26 cellular contexts compared by ENCODE assay signal in the genomic region with DNA sequence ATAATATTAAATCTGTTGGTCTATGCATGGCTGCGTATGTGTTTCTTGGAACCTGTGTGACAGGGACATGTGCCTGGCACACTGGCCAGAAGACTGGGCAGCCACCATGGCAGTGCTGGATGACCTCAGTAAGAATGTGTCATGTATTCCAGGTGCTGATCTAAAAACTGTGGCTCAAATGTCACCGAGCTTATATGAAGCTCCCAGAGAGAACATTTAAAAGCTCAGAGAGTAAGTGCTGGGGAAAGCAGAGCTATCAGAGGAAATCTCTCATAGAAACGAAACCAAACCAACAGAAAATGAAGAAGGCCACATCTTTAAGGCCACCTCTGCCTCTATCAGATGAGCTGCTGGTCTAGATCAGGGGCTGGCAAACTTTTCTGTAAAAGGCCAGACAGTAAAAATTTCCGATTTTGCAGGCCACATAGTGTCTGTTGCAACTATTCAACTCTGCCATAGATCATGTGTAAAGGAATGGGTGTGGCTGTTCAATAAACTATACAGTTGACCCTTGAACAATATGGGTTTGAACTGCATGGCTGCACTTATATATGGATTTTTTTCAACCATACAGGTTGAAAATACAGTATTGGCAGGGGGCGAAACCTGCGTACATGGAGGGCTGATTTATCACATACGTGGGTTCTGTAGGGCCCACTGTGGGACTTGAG.
"Had no signal": no experiment of that assay in that cellular context is flagged by ENCODE, and none has a peak within 500 bp of the region (broad histone marks: within the 10 kb centered on the region; RNA-seq: fewer than 3 reads in every experiment).

No MANE protein-coding gene starts in this region.

- H3K27me3 Mint-ChIP-seq: naive B cell, progenitor cell of endocrine pancreas had no signal

- H3K36me3 ChIP-seq: uterus had no signal

- ATAC-seq: esophagus mucosa, gastroesophageal sphincter, left lung had no signal

- H3K27ac ChIP-seq: left lung, suprapubic skin, thyroid gland, upper lobe of left lung, uterus had no signal

- H3K4me3 ChIP-seq: dorsolateral prefrontal cortex, gastroesophageal sphincter, left lung, lung, sigmoid colon, smooth muscle cell, suprapubic skin, thyroid gland, upper lobe of left lung, uterus had no signal

- H3K27ac Mint-ChIP-seq: nephron, progenitor cell of endocrine pancreas had no signal

- FAIRE-seq: endometrium, islet of Langerhans had no signal

- H3K27me3 ChIP-seq: dorsolateral prefrontal cortex, gastroesophageal sphincter, left lung, sigmoid colon, suprapubic skin, thyroid gland, upper lobe of left lung, uterus had no signal

- H3K9me3 Mint-ChIP-seq: nephron had no signal

- DNase-seq: central memory CD4-positive, alpha-beta T cell; cortex of kidney; effector memory CD4-positive, alpha-beta T cell; glutamatergic neuron; hypothalamus; kidney glomerular epithelial cell; left lung; mesenchymal stem cell; midbrain; naive B cell; sigmoid colon; stimulated activated CD4-positive, alpha-beta T cell treated with anti-CD3 and anti-CD28 coated beads, Interleukin-2, amount 100 ng/mL, for 48 hours; stimulated activated naive CD4-positive, alpha-beta T cell treated with Interleukin-2 at 50 U/mL for 16 hours; thyroid gland; upper lobe of left lung; uterus had no signal

- H3K9me3 ChIP-seq: gastroesophageal sphincter, left lung, sigmoid colon, suprapubic skin, thyroid gland, upper lobe of left lung, uterus had no signal

- H3K4me3 Mint-ChIP-seq: naive B cell, nephron had no signal
